1 cellular context compared by ENCODE assay signal in genomic region chr5:140107312-140108092, GRCh38.
TF ChIP-seq lines count a peak whose summit lies in the region.

No MANE protein-coding gene starts in this region.

TF ChIP-seq in HepG2, 621 proteins besides CTCF, POLR2A, EP300 and RAD21 (continued from another document and continues in another):
- TF ChIP-seq, protein P1, sequence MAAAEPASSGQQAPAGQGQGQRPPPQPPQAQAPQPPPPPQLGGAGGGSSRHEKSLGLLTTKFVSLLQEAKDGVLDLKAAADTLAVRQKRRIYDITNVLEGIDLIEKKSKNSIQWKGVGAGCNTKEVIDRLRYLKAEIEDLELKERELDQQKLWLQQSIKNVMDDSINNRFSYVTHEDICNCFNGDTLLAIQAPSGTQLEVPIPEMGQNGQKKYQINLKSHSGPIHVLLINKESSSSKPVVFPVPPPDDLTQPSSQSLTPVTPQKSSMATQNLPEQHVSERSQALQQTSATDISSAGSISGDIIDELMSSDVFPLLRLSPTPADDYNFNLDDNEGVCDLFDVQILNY (CRISPR knock-in tag; conservative IDR thresholded peaks at IDR 0.05) = no peak
- TF ChIP-seq ZNF562 (CRISPR knock-in tag; IDR thresholded peaks at IDR 0.05; ENCODE audit: borderline replicate concordance) (no peak), NFIB (CRISPR knock-in tag; IDR thresholded peaks at IDR 0.05; ENCODE audit: borderline replicate concordance) (no peak), ZNF441 (CRISPR knock-in tag; IDR thresholded peaks at IDR 0.05; ENCODE audit: borderline replicate concordance) (peak; percentile 81), KLF9 (CRISPR knock-in tag; IDR thresholded peaks at IDR 0.05; ENCODE audit: low read depth) (no peak), ZNF326 (CRISPR knock-in tag; IDR thresholded peaks at IDR 0.05; ENCODE audit: borderline replicate concordance) (no peak), NFIC (IDR thresholded peaks at IDR 0.05; ENCODE audit: low read length) (no peak), PITX1 (CRISPR knock-in tag; IDR thresholded peaks at IDR 0.05) (peak; percentile 58; the same call in 1 of the 2 replicates), NR1H2 (CRISPR knock-in tag; IDR thresholded peaks at IDR 0.05; ENCODE audit: borderline replicate concordance, low read depth) (no peak), PHF21A (CRISPR knock-in tag; IDR thresholded peaks at IDR 0.05) (peak; percentile 78), LCORL (IDR thresholded peaks at IDR 0.05) (no peak), LCORL (CRISPR knock-in tag; IDR thresholded peaks at IDR 0.05) (peak; percentile 97), GLMP (CRISPR knock-in tag; IDR thresholded peaks at IDR 0.05; ENCODE audit: borderline replicate concordance) (no peak), AKNA (CRISPR knock-in tag; IDR thresholded peaks at IDR 0.05; ENCODE audit: borderline replicate concordance) (no peak; the same call in 1 of the 2 replicates), MXD4 (CRISPR knock-in tag; IDR thresholded peaks at IDR 0.05) (peak; percentile 72; the same call in 1 of the 2 replicates), TOPORS (CRISPR knock-in tag; IDR thresholded peaks at IDR 0.05) (no peak; the same call in 1 of the 2 replicates), HDAC6 (IDR thresholded peaks at IDR 0.05; ENCODE audit: low read depth, low read length) (no peak), DNMT3B (CRISPR knock-in tag; conservative IDR thresholded peaks at IDR 0.05) (no peak), KLF13 (CRISPR knock-in tag; IDR thresholded peaks at IDR 0.05) (0 out of 2 replicates have a peak, but pooled peaks have one; percentile 56), TEAD3 (CRISPR knock-in tag; optimal IDR thresholded peaks at IDR 0.05; ENCODE audit: borderline replicate concordance) (peak; percentile 82), UBTF (CRISPR knock-in tag; IDR thresholded peaks at IDR 0.05) (peak; percentile 85), TRIM24 (CRISPR knock-in tag; IDR thresholded peaks at IDR 0.05) (no peak), ZBTB20 (CRISPR knock-in tag; IDR thresholded peaks at IDR 0.05; ENCODE audit: borderline replicate concordance, low read depth) (peak; percentile 17; the same call in 1 of the 2 replicates), FIP1L1 (IDR thresholded peaks at IDR 0.05; ENCODE audit: borderline replicate concordance, insufficient read depth, low read depth, low read length) (no peak), ZNF891 (CRISPR knock-in tag; IDR thresholded peaks at IDR 0.05) (peak; percentile 97), ZNF577 (CRISPR knock-in tag; IDR thresholded peaks at IDR 0.05; ENCODE audit: borderline replicate concordance, low read depth) (no peak), NFYB (CRISPR knock-in tag; IDR thresholded peaks at IDR 0.05) (peak; percentile 30; the same call in 1 of the 2 replicates), HNRNPK (IDR thresholded peaks at IDR 0.05; ENCODE audit: low read depth, low read length, poor library complexity, severe bottlenecking) (peak; percentile 99), ZNF121 (CRISPR knock-in tag; IDR thresholded peaks at IDR 0.05) (peak; percentile 26; the same call in 1 of the 2 replicates), TBX2 (CRISPR knock-in tag; IDR thresholded peaks at IDR 0.05; ENCODE audit: borderline replicate concordance) (peak; percentile 89), SRSF9 (IDR thresholded peaks at IDR 0.05; ENCODE audit: borderline replicate concordance, insufficient read depth, low read depth, low read length, poor library complexity, severe bottlenecking) (no peak), ZMYM2 (CRISPR knock-in tag; IDR thresholded peaks at IDR 0.05) (no peak), ZNF761 (CRISPR knock-in tag; conservative IDR thresholded peaks at IDR 0.05) (peak; percentile 86), KLF11 (CRISPR knock-in tag; IDR thresholded peaks at IDR 0.05) (no peak), SP2 (CRISPR knock-in tag; IDR thresholded peaks at IDR 0.05) (no peak), CSRNP1 (CRISPR knock-in tag; IDR thresholded peaks at IDR 0.05) (peak; percentile 65; the same call in 1 of the 2 replicates), RBM39 (IDR thresholded peaks at IDR 0.05; ENCODE audit: low read depth, low read length, poor library complexity, severe bottlenecking) (no peak), JUN (CRISPR knock-in tag; IDR thresholded peaks at IDR 0.05) (0 out of 2 replicates have a peak, but pooled peaks have one; percentile 29), SYNCRIP (IDR thresholded peaks at IDR 0.05; ENCODE audit: insufficient read depth, low read depth, low read length) (no peak)
- TF ChIP-seq, protein P2, sequence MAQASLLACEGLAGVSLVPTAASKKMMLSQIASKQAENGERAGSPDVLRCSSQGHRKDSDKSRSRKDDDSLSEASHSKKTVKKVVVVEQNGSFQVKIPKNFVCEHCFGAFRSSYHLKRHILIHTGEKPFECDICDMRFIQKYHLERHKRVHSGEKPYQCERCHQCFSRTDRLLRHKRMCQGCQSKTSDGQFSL (CRISPR knock-in tag; IDR thresholded peaks at IDR 0.05) = peak; percentile 50; the same call in 1 of the 2 replicates
- TF ChIP-seq, protein P3, sequence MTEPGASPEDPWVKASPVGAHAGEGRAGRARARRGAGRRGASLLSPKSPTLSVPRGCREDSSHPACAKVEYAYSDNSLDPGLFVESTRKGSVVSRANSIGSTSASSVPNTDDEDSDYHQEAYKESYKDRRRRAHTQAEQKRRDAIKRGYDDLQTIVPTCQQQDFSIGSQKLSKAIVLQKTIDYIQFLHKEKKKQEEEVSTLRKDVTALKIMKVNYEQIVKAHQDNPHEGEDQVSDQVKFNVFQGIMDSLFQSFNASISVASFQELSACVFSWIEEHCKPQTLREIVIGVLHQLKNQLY (CRISPR knock-in tag; IDR thresholded peaks at IDR 0.05) = no peak
- TF ChIP-seq, protein P4, sequence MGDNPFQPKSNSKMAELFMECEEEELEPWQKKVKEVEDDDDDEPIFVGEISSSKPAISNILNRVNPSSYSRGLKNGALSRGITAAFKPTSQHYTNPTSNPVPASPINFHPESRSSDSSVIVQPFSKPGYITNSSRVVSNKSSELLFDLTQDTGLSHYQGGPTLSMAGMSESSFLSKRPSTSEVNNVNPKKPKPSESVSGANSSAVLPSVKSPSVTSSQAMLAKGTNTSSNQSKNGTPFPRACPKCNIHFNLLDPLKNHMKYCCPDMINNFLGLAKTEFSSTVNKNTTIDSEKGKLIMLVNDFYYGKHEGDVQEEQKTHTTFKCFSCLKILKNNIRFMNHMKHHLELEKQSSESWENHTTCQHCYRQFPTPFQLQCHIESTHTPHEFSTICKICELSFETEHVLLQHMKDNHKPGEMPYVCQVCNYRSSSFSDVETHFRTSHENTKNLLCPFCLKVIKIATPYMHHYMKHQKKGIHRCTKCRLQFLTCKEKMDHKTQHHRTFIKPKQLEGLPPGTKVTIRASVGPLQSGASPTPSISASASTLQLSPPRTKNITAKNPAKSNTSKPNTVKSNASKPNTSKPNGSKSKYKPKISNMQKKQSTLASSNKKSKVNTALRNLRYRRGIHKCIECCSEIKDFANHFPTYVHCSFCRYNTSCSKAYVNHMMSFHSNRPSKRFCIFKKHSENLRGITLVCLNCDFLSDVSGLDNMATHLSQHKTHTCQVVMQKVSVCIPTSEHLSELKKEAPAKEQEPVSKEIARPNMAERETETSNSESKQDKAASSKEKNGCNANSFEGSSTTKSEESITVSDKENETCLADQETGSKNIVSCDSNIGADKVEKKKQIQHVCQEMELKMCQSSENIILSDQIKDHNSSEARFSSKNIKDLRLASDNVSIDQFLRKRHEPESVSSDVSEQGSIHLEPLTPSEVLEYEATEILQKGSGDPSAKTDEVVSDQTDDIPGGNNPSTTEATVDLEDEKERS (CRISPR knock-in tag; IDR thresholded peaks at IDR 0.05) = 0 out of 2 replicates have a peak, but pooled peaks have one; percentile 21
- TF ChIP-seq, protein P5, sequence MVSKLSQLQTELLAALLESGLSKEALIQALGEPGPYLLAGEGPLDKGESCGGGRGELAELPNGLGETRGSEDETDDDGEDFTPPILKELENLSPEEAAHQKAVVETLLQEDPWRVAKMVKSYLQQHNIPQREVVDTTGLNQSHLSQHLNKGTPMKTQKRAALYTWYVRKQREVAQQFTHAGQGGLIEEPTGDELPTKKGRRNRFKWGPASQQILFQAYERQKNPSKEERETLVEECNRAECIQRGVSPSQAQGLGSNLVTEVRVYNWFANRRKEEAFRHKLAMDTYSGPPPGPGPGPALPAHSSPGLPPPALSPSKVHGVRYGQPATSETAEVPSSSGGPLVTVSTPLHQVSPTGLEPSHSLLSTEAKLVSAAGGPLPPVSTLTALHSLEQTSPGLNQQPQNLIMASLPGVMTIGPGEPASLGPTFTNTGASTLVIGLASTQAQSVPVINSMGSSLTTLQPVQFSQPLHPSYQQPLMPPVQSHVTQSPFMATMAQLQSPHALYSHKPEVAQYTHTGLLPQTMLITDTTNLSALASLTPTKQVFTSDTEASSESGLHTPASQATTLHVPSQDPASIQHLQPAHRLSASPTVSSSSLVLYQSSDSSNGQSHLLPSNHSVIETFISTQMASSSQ (IDR thresholded peaks at IDR 0.05; ENCODE audit: low read depth) = no peak
- TF ChIP-seq, protein P5 (CRISPR knock-in tag; IDR thresholded peaks at IDR 0.05; ENCODE audit: borderline replicate concordance) = peak; percentile 63
